In the genomic region with DNA sequence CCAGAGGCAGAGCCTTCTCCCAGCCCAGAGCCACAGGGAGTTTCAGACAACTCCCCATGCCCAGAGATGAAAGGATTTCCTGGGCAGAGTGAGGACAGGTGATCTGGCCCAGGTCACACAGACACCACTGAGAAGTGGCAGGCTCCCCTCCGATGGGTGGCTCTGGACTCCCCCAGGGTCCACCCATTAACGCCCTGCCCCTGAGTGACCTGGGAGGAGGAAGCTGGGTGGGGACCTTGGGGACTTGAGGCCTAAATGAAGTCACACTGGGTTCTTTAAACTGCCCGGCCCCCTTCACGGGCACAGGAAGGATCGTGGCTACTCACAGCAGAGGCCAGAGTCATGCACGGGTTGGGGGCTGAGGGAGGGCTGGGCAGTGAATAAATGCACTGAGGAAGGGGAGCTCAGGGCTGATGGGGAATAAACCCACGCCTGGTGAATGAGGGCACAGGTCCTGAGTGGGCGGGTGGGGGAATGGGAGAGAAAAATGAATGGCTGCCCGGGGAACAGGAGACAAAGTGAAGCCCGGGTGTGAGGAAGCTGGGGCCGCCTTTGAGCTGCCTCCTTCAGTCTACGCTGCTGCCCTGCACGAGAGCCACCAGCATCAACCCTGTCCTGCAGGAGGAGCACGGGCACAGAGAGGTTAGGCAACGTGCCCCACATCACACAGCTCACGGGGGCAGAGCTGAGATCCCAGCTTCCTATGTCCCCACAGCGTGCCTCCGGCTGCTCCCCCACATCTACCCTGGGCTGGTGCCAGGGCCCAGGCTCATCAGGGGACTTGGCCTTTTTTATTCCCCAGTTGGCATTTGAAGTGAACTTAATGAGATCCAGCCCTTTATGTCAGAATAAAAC, we compare ENCODE assay signal across 17 cellular contexts.
DNase-seq lines count a peak whose midpoint lies in the region; ATAC-seq, FAIRE-seq and TF ChIP-seq lines count a peak whose summit lies in the region.
"Had no signal": no experiment of that assay in that cellular context is flagged by ENCODE, and none has a peak within 500 bp of the region (broad histone marks: within the 10 kb centered on the region; RNA-seq: fewer than 3 reads in every experiment).

No MANE protein-coding gene starts in this region.

- peak; percentile 8 for DNase-seq in natural killer cell
- DNase-seq in natural killer cell treated with Interleukin-12 subunit alpha and Interleukin-12 subunit beta and Interleukin-15 and Interleukin-18, amount 100 ng/mL, for 72 hours (ENCODE audit: low spot score), result no peak
- no peak for DNase-seq in bronchial epithelial cell (ENCODE audit: low read depth)
- DNase-seq in mesenteric fat pad (ENCODE audit: low spot score), result peak; percentile 72
- DNase-seq in HK-2 (ENCODE audit: unreplicated experiment), result no peak
- no peak for DNase-seq in NCI-H748 (lab: John Stamatoyannopoulos, UW; ENCODE audit: unreplicated experiment)
- DNase-seq: CD4-positive, CD25-positive, alpha-beta regulatory T cell; NCI-H1417; NCI-H187 treated with DMSO at 0.1 percent for 48 hours; NCI-H345; PC-3 had no signal

- no peaks in the 10 kb centered on the region for H3K9me3 Mint-ChIP-seq in natural killer cell
- H3K9me3 Mint-ChIP-seq in natural killer cell treated with Interleukin-12 subunit alpha and Interleukin-12 subunit beta and Interleukin-15 and Interleukin-18, amount 100 ng/mL, for 72 hours, result no peaks in the 10 kb centered on the region
- H3K9me3 Mint-ChIP-seq: CD4-positive, CD25-positive, alpha-beta regulatory T cell had no signal

- no peaks in the 10 kb centered on the region for H3K36me3 ChIP-seq in bronchial epithelial cell (ENCODE audit: control insufficient read depth, insufficient read depth, low read length)
- H3K36me3 ChIP-seq: HAP-1, SJSA1 had no signal

- no peaks in the 10 kb centered on the region for H3K4me1 Mint-ChIP-seq in natural killer cell
- peaks cover 0 to 3% of the 10 kb centered on the region in 2 donors for H3K4me1 Mint-ChIP-seq in natural killer cell treated with Interleukin-12 subunit alpha and Interleukin-12 subunit beta and Interleukin-15 and Interleukin-18, amount 100 ng/mL, for 72 hours (ENCODE audit: low read depth in 2 of 2)
- H3K4me1 Mint-ChIP-seq: CD4-positive, CD25-positive, alpha-beta regulatory T cell had no signal

- intact Hi-C loops in natural killer cell (cut with micrococcal nuclease), result no loop called here

- no peak overlapping the region for H3K4me3 ChIP-seq in bronchial epithelial cell (ENCODE audit: low read depth, low read length)
- H3K4me3 ChIP-seq: HAP-1, SJSA1 had no signal

- no peak for ATAC-seq in natural killer cell
- no peak for ATAC-seq in natural killer cell treated with Interleukin-12 subunit alpha and Interleukin-12 subunit beta and Interleukin-15 and Interleukin-18, amount 100 ng/mL, for 72 hours
- ATAC-seq in activated CD4-positive, CD25-positive, alpha-beta regulatory T cell treated with anti-CD3 and anti-CD28 coated beads, Interleukin-2, amount 50 U/mL, for 24 hours, result no peak
- no peak for ATAC-seq in GM19463 (IDR thresholded peaks at IDR 0.05; ENCODE audit: unreplicated experiment)
- ATAC-seq: PC-3 had no signal

- FAIRE-seq in bronchial epithelial cell (lab: Jason Lieb, UNC), result peak; percentile 43
- FAIRE-seq: GM19239, HTR-8/SVneo had no signal

- TF ChIP-seq CTCF in natural killer cell (IDR thresholded peaks at IDR 0.05) (no peak), bronchial epithelial cell (IDR thresholded peaks at IDR 0.05; ENCODE audit: insufficient read depth, low read length, severe bottlenecking) (no peak)

- no peaks in the 10 kb centered on the region for H3K36me3 Mint-ChIP-seq in natural killer cell
- no peaks in the 10 kb centered on the region for H3K36me3 Mint-ChIP-seq in natural killer cell treated with Interleukin-12 subunit alpha and Interleukin-12 subunit beta and Interleukin-15 and Interleukin-18, amount 100 ng/mL, for 72 hours
- H3K36me3 Mint-ChIP-seq: CD4-positive, CD25-positive, alpha-beta regulatory T cell had no signal

- peaks cover 5 to 10% of the 10 kb centered on the region in 2 donors for H3K27me3 Mint-ChIP-seq in natural killer cell (ENCODE audit: low read depth in 2 of 2)
- H3K27me3 Mint-ChIP-seq in natural killer cell treated with Interleukin-12 subunit alpha and Interleukin-12 subunit beta and Interleukin-15 and Interleukin-18, amount 100 ng/mL, for 72 hours, result peaks cover 10 to 15% of the 10 kb centered on the region in 2 donors
- H3K27me3 Mint-ChIP-seq: CD4-positive, CD25-positive, alpha-beta regulatory T cell had no signal

- H3K4me3 Mint-ChIP-seq in natural killer cell, result no peak overlapping the region
- no peak overlapping the region for H3K4me3 Mint-ChIP-seq in natural killer cell treated with Interleukin-12 subunit alpha and Interleukin-12 subunit beta and Interleukin-15 and Interleukin-18, amount 100 ng/mL, for 72 hours
- H3K4me3 Mint-ChIP-seq: CD4-positive, CD25-positive, alpha-beta regulatory T cell had no signal

- H3K27me3 ChIP-seq in bronchial epithelial cell (ENCODE audit: control insufficient read depth, insufficient read depth, low read length), result peaks cover 1% of the 10 kb centered on the region
- H3K27me3 ChIP-seq: SJSA1 had no signal

- H3K27ac Mint-ChIP-seq in natural killer cell, result no peak overlapping the region
- no peak overlapping the region for H3K27ac Mint-ChIP-seq in natural killer cell treated with Interleukin-12 subunit alpha and Interleukin-12 subunit beta and Interleukin-15 and Interleukin-18, amount 100 ng/mL, for 72 hours
- H3K27ac Mint-ChIP-seq: CD4-positive, CD25-positive, alpha-beta regulatory T cell had no signal

Comparison
In these comparisons a context has a peak if more than half of its experiments do, and no peak if none do; other contexts are left out.
1. DNase-seq: peak in natural killer cell (single experiment) and mesenteric fat pad (single experiment); none in natural killer cell treated with Interleukin-12 subunit alpha and Interleukin-12 subunit beta and Interleukin-15 and Interleukin-18, amount 100 ng/mL, for 72 hours (single experiment), bronchial epithelial cell (single experiment), HK-2 (single experiment) and NCI-H748 (single experiment).